In the genomic region with DNA sequence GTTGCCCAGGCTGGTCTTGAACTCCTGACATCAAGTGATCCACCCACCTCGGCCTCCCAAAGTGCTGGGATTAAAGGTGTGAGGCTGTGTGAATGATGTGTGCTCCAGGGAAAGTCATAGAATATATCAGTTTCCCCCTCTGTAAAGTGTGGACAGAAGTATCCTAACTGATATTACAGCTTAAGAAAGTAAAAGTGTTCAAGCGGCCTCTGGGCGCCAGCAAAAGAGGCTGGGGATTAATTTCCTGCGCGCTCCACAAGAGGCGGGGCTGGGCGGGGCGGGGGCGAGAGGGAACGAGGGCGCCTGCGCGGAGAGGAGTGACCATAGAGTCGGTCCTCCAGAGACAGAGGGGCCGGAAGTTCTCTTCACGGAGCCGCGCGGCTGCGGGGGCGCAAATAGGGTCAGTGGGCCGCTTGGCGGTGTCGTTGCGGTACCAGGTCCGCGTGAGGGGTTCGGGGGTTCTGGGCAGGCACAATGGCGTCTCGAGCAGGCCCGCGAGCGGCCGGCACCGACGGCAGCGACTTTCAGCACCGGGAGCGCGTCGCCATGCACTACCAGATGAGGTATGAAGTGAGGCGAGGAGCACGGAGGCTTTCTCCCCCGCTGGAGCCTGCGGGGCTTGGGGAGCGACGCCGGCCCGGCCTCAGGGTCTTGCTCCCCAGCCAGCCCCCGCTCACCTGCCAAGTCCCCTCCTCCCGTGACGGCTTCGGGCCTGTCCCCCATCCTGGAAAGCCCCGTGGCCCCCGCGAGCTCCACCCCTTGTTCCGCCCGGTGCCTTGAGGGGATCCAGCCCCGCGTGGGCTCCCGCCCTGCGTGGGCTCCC, we compare ENCODE assay signal across 1 cellular context.
TF ChIP-seq lines count a peak whose summit lies in the region.

A gene (plus strand): TSS at position 362 of the 823 bp plus-strand sequence. CDS start 113 bp downstream, at position 475.

TF ChIP-seq in H1, 55 proteins besides CTCF, POLR2A, EP300 and RAD21:
- TF ChIP-seq HDAC2 (IDR thresholded peaks at IDR 0.05; ENCODE audit: borderline replicate concordance in 1 of 2, low read depth in 2 of 2, low read length in 2 of 2) (peak; percentile 45 to 73; a peak in 2 of 4 replicates), EGR1 (IDR thresholded peaks at IDR 0.05; ENCODE audit: borderline replicate concordance, low read depth, low read length) (peak; percentile 94), CEBPB (IDR thresholded peaks at IDR 0.05; ENCODE audit: low read depth, low read length) (no peak), TAF1 (IDR thresholded peaks at IDR 0.05; ENCODE audit: low read depth, low read length) (peak; percentile 92), RNF2 (IDR thresholded peaks at IDR 0.05; ENCODE audit: borderline replicate concordance, low read depth, low read length, missing control alignments, poor library complexity, severe bottlenecking) (no peak), CREB1 (IDR thresholded peaks at IDR 0.05) (peak; percentile 27; the same call in 1 of the 2 replicates), ZNF274 (IDR thresholded peaks at IDR 0.05; ENCODE audit: borderline replicate concordance, extremely low read depth, low read length) (no peak), ASH2L (IDR thresholded peaks at IDR 0.05; ENCODE audit: low read length) (peak; percentile 96), KDM1A (IDR thresholded peaks at IDR 0.05; ENCODE audit: borderline replicate concordance, low read length) (no peak), JUND (IDR thresholded peaks at IDR 0.05; ENCODE audit: low read length) (no peak), PHF8 (conservative IDR thresholded peaks at IDR 0.05; ENCODE audit: low read depth, low read length) (peak; percentile 100), TAF7 (optimal IDR thresholded peaks at IDR 0.05; ENCODE audit: borderline replicate concordance, low read depth, low read length) (peak; percentile 61), SIN3A (conservative IDR thresholded peaks at IDR 0.05 in 1 of 2, IDR thresholded peaks at IDR 0.05 in 1 of 2; ENCODE audit: low read depth in 1 of 2, low read length in 2 of 2) (peak in 1 of 2 experiments; percentile 67; a peak in 2 of 4 replicates), SP4 (IDR thresholded peaks at IDR 0.05; ENCODE audit: low read length) (no peak), YY1 (IDR thresholded peaks at IDR 0.05; ENCODE audit: low read depth, low read length) (peak; percentile 80; the same call in 1 of the 2 replicates), TCF12 (IDR thresholded peaks at IDR 0.05; ENCODE audit: low read depth, low read length) (0 out of 2 replicates have a peak, but pooled peaks have one; percentile 7), KDM4A (IDR thresholded peaks at IDR 0.05; ENCODE audit: low read depth, low read length, severe bottlenecking) (peak; percentile 70), NRF1 (IDR thresholded peaks at IDR 0.05; ENCODE audit: low read depth, low read length) (peak; percentile 34; the same call in 1 of the 2 replicates), SUZ12 (IDR thresholded peaks at IDR 0.05; ENCODE audit: low read length) (no peak), NANOG (IDR thresholded peaks at IDR 0.05; ENCODE audit: insufficient read depth, low read depth, low read length, poor library complexity, severe bottlenecking) (no peak), SIRT6 (IDR thresholded peaks at IDR 0.05; ENCODE audit: low read length) (no peak), RBBP5 (IDR thresholded peaks at IDR 0.05; ENCODE audit: borderline replicate concordance, low read depth, low read length) (peak; percentile 87; the same call in 1 of the 2 replicates), EZH2 (IDR thresholded peaks at IDR 0.05; ENCODE audit: low read depth, low read length, severe bottlenecking) (no peak), BACH1 (IDR thresholded peaks at IDR 0.05; ENCODE audit: low read length) (peak; percentile 53), TBP (IDR thresholded peaks at IDR 0.05; ENCODE audit: low read depth, low read length) (peak; percentile 83), SP2 (IDR thresholded peaks at IDR 0.05; ENCODE audit: low read length) (peak; percentile 89), GTF2F1 (IDR thresholded peaks at IDR 0.05; ENCODE audit: borderline replicate concordance, low read depth, low read length) (no peak), CHD1 (IDR thresholded peaks at IDR 0.05; ENCODE audit: low read depth, low read length) (no peak; the same call in 1 of the 2 replicates), POLR2AphosphoS5 (IDR thresholded peaks at IDR 0.05; ENCODE audit: low read depth, low read length) (peak; percentile 93)
- TF ChIP-seq, protein P1, sequence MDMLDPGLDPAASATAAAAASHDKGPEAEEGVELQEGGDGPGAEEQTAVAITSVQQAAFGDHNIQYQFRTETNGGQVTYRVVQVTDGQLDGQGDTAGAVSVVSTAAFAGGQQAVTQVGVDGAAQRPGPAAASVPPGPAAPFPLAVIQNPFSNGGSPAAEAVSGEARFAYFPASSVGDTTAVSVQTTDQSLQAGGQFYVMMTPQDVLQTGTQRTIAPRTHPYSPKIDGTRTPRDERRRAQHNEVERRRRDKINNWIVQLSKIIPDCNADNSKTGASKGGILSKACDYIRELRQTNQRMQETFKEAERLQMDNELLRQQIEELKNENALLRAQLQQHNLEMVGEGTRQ (IDR thresholded peaks at IDR 0.05; ENCODE audit: low read length) = no peak
- TF ChIP-seq, protein P2, sequence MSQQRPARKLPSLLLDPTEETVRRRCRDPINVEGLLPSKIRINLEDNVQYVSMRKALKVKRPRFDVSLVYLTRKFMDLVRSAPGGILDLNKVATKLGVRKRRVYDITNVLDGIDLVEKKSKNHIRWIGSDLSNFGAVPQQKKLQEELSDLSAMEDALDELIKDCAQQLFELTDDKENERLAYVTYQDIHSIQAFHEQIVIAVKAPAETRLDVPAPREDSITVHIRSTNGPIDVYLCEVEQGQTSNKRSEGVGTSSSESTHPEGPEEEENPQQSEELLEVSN (IDR thresholded peaks at IDR 0.05) = peak; percentile 44; the same call in 1 of the 2 replicates
- TF ChIP-seq, protein P3, sequence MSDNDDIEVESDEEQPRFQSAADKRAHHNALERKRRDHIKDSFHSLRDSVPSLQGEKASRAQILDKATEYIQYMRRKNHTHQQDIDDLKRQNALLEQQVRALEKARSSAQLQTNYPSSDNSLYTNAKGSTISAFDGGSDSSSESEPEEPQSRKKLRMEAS (IDR thresholded peaks at IDR 0.05) = peak; percentile 73
